11 cellular contexts compared by ENCODE assay signal in the genomic region with DNA sequence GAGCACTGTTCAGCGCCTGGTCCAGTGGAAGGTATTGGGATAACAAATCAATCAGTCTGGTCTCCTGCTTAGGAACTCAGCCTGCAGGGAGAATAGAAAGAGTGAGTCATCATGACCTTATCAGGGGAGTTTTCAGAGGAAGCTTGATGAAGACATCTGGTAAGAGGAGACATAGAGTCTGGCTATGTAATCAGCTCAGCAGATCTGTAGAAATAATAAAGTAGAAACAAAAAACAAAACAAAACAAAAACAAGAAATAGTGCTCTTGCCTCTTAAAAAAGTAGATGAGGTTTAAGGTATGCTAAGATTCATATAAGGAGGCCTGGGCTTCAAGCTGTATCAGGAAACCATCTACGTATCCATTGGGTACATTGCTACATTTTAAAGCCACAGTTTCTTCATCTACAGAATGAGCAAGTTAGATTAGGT. TPM values are rescaled to one million over a fixed set of nuclear protein-coding genes. Genes with fewer than 3 reads are reported as not detected.
A peak's percentile ranks its signal among the peaks of the same experiment; 100 is the strongest.
DNase-seq lines count a peak whose midpoint lies in the region; ATAC-seq, FAIRE-seq and TF ChIP-seq lines count a peak whose summit lies in the region.
"Had no signal": no experiment of that assay in that cellular context is flagged by ENCODE, and none has a peak within 500 bp of the region (broad histone marks: within the 10 kb centered on the region; RNA-seq: fewer than 3 reads in every experiment).

No MANE protein-coding gene starts in this region.

- in situ Hi-C loops in brain microvascular endothelial cell (cut with HindIII; ENCODE audit: low pct_ligation_motif_present, low sequenced_read_pairs) = no loop called here

- H3K9me3 Mint-ChIP-seq in CD14-positive monocyte = peaks cover 0 to 3% (median 0%) of the 10 kb centered on the region in 7 donors
- peaks cover 7% of the 10 kb centered on the region for H3K9me3 Mint-ChIP-seq in mesothelial cell of epicardium
- H3K9me3 Mint-ChIP-seq: nephron progenitor cell had no signal

- no peak for FAIRE-seq in HTR-8/SVneo (lab: Jason Lieb, UNC)

- TF ChIP-seq CTCF in CD14-positive monocyte (IDR thresholded peaks at IDR 0.05) = no peak
- TF ChIP-seq CTCF in brain microvascular endothelial cell (IDR thresholded peaks at IDR 0.05; ENCODE audit: low read depth, low read length, missing control alignments) = no peak
- TF ChIP-seq CTCF in mesothelial cell of epicardium (IDR thresholded peaks at IDR 0.05; ENCODE audit: unreplicated experiment) = no peak
- no peak for TF ChIP-seq CTCF in WERI-Rb-1 (IDR thresholded peaks at IDR 0.05; ENCODE audit: low read depth, low read length)

- H3K27ac Mint-ChIP-seq in CD14-positive monocyte (peak overlapping the region in 6 of 7 donors; percentile 17 to 81 (median 54)), mesothelial cell of epicardium (peak overlapping the region; percentile 6)
- H3K27ac Mint-ChIP-seq: nephron progenitor cell had no signal

- H3K27me3 Mint-ChIP-seq in CD14-positive monocyte (ENCODE audit: low read depth in 3 of 3) (no peaks in the 10 kb centered on the region), mesothelial cell of epicardium (ENCODE audit: low read depth) (no peaks in the 10 kb centered on the region)

- H3K4me3 ChIP-seq in brain microvascular endothelial cell (ENCODE audit: low read depth, low read length) (no peak overlapping the region), WERI-Rb-1 (ENCODE audit: low read depth, low read length) (no peak overlapping the region)

- H3K27ac ChIP-seq in brain microvascular endothelial cell (peak overlapping the region; percentile 38), WERI-Rb-1 (no peak overlapping the region; the same call in 1 of the 2 replicates)

- H3K4me3 Mint-ChIP-seq in CD14-positive monocyte = no peak overlapping the region
- no peak overlapping the region for H3K4me3 Mint-ChIP-seq in mesothelial cell of epicardium
- H3K4me3 Mint-ChIP-seq: nephron progenitor cell had no signal

- H3K27me3 ChIP-seq in brain microvascular endothelial cell (replicated peaks) (no peaks in the 10 kb centered on the region), WERI-Rb-1 (ENCODE audit: insufficient read depth, low read depth, severe bottlenecking) (no peaks in the 10 kb centered on the region)

- intact Hi-C loops in CD14-positive monocyte (cut with micrococcal nuclease) = no loop called here

- no peak for DNase-seq in CD14-positive monocyte (ENCODE audit: low spot score)
- peak; percentile 54 for DNase-seq in HTR-8/SVneo (ENCODE audit: insufficient read length, low spot score)
- DNase-seq in brain microvascular endothelial cell = peak; percentile 79
- DNase-seq in mesothelial cell of epicardium (ENCODE audit: low spot score in 2 of 2, unreplicated experiment in 2 of 2) = no peak
- no peak for DNase-seq in WERI-Rb-1
- DNase-seq in NCI-H2171 (lab: John Stamatoyannopoulos, UW) = no peak
- DNase-seq in GOT3 (lab: John Stamatoyannopoulos, UW) = no peak
- DNase-seq: GDM1, nephron progenitor cell had no signal

- H3K4me1 Mint-ChIP-seq in CD14-positive monocyte = peaks cover 43% of the 10 kb centered on the region
- peaks cover 4% of the 10 kb centered on the region for H3K4me1 Mint-ChIP-seq in mesothelial cell of epicardium
- H3K4me1 Mint-ChIP-seq: nephron progenitor cell had no signal

- peaks cover 3% of the 10 kb centered on the region for H3K9me3 ChIP-seq in WERI-Rb-1 (ENCODE audit: severe bottlenecking)

- ATAC-seq in HG03025 (IDR thresholded peaks at IDR 0.05; ENCODE audit: low FRiP score, unreplicated experiment) = no peak

- H3K36me3 Mint-ChIP-seq in CD14-positive monocyte (peaks cover 0 to 11% of the 10 kb centered on the region in 2 donors), mesothelial cell of epicardium (peaks cover 2% of the 10 kb centered on the region)

- no peaks in the 10 kb centered on the region for H3K36me3 ChIP-seq in brain microvascular endothelial cell (replicated peaks)
- H3K36me3 ChIP-seq in WERI-Rb-1 = no peaks in the 10 kb centered on the region

RNA-seq across cellular contexts. Expression of a gene that starts 14.4 kb away (rescaled TPM):
- polyA plus RNA-seq in CD14-positive monocyte = not detected
- total RNA-seq in mesothelial cell of epicardium = not detected in 3 replicates
- total RNA-seq: epithelial cell of proximal tubule had no signal

RNA-seq across cellular contexts. Expression of a gene that starts 48.8 kb away (rescaled TPM):
- not detected for polyA plus RNA-seq in CD14-positive monocyte
- total RNA-seq in mesothelial cell of epicardium = not detected in 3 replicates
- total RNA-seq: epithelial cell of proximal tubule had no signal

Comparison
In these comparisons a context has a peak if more than half of its experiments do, and no peak if none do; other contexts are left out.
1. DNase-seq: peak in HTR-8/SVneo (single experiment) and brain microvascular endothelial cell (single experiment); none in CD14-positive monocyte (single experiment), mesothelial cell of epicardium (0 of 2), WERI-Rb-1 (single experiment), NCI-H2171 (single experiment) and GOT3 (single experiment).